1 cellular context compared by ENCODE assay signal in the genomic region with DNA sequence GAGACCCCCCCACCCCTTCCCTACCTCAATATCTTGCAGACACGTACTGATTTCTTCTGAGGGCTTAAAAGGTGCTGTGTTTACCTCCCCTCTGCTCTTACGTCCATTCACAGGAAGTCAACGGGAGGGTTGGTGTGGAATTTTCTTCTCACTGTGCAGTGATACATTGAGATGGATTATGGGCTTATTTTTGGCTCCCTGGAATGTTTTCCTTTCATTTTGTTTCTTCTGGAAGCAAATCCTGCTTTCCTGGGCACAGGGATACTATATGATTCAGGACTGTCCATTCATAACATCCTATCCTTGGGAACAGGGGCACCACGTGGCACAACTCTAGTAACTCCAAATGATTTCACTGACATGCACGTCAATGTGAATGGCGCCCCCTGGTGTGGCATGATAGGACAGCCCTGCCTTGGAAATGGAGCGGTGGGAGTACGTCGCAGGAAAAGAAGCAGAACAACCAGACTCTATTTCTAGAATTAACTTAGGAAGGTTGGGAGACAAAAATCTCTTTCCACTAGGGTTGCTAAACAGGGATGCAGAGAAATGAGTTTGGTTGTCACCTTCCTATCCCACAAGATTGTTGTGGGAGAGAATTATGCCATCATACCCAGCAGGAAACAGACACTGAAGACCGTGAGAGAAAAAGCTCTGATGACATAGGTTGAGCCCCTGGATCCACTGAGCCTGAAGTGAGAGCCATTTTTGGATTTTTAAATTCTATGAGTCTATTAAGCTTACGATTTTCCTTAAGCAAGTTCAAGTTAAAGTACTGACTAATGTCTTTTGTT.
TF ChIP-seq lines count a peak whose summit lies in the region.

No MANE protein-coding gene starts in this region.

TF ChIP-seq in endothelial cell of umbilical vein, 7 proteins besides CTCF, POLR2A, EP300 and RAD21:
- no peak for TF ChIP-seq GATA2 (IDR thresholded peaks at IDR 0.05; ENCODE audit: insufficient read depth, insufficient read length, low read depth, low read length)
- TF ChIP-seq, protein P1, sequence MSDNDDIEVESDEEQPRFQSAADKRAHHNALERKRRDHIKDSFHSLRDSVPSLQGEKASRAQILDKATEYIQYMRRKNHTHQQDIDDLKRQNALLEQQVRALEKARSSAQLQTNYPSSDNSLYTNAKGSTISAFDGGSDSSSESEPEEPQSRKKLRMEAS (IDR thresholded peaks at IDR 0.05; ENCODE audit: insufficient read depth, insufficient read length): peak; percentile 74
